Comparison of ENCODE assay signal across 20 cellular contexts in genomic region chr22:24232725-24233124, GRCh38. TPM values are rescaled to one million over a fixed set of nuclear protein-coding genes. Genes with fewer than 3 reads are reported as not detected.
DNase-seq lines count a peak whose midpoint lies in the region; ATAC-seq, FAIRE-seq and TF ChIP-seq lines count a peak whose summit lies in the region.
"Had no signal": no experiment of that assay in that cellular context is flagged by ENCODE, and none has a peak within 500 bp of the region (broad histone marks: within the 10 kb centered on the region; RNA-seq: fewer than 3 reads in every experiment).

No MANE protein-coding gene starts in this region.

- H4K12ac ChIP-seq in trophoblast cell (ENCODE audit: low read depth, low read length) = no peak overlapping the region

- no peak overlapping the region for H3K23ac ChIP-seq in trophoblast cell (ENCODE audit: low read length)

- H3K4me1 ChIP-seq in A549 (no peaks in the 10 kb centered on the region; the same call in 2 of the 3 replicates), kidney (ENCODE audit: control insufficient read depth in 1 of 2, insufficient read depth in 1 of 2, low read depth in 1 of 2, low read length in 2 of 2) (no peaks in the 10 kb centered on the region), trophoblast cell (ENCODE audit: control insufficient read depth in 1 of 2, insufficient read depth in 2 of 2, low read length in 2 of 2) (peaks cover 7 to 11% of the 10 kb centered on the region in 2 experiments)
- H3K4me1 ChIP-seq: BE2C, HAP-1 had no signal

- TF ChIP-seq EP300 in A549 (IDR thresholded peaks at IDR 0.05) = no peak

- H3K9me3 ChIP-seq in A549 = no peaks in the 10 kb centered on the region
- H3K9me3 ChIP-seq in kidney (ENCODE audit: control insufficient read depth in 1 of 2, low read length in 2 of 2) = no peaks in the 10 kb centered on the region
- H3K9me3 ChIP-seq in trophoblast cell (ENCODE audit: insufficient read depth, low read depth, low read length) = peaks cover 2% of the 10 kb centered on the region
- H3K9me3 ChIP-seq: BE2C, HAP-1 had no signal

- no peak overlapping the region for H3K14ac ChIP-seq in trophoblast cell (ENCODE audit: low read length)

- no peak overlapping the region for H3K27ac Mint-ChIP-seq in activated CD4-positive, alpha-beta T cell treated with anti-CD3 and anti-CD28 coated beads, Interleukin-2, amount 10 ng/mL, durations not matched to agents 24 days and 14 days
- H3K27ac Mint-ChIP-seq: CD4-positive, CD25-positive, alpha-beta regulatory T cell; CD8-positive, alpha-beta memory T cell had no signal

- H3K9ac ChIP-seq in kidney (ENCODE audit: low read length in 2 of 2) (no peak overlapping the region), trophoblast cell (ENCODE audit: low read length) (no peak overlapping the region)

- no peaks in the 10 kb centered on the region for H3K36me3 Mint-ChIP-seq in activated CD4-positive, alpha-beta T cell treated with anti-CD3 and anti-CD28 coated beads, Interleukin-2, amount 10 ng/mL, durations not matched to agents 24 days and 14 days (ENCODE audit: low read depth)
- H3K36me3 Mint-ChIP-seq: CD4-positive, CD25-positive, alpha-beta regulatory T cell; CD8-positive, alpha-beta memory T cell had no signal

- POLR2A ChIA-PET in A549 (lab: Yijun Ruan, JAX) = no interaction called here

- H3K27me3 ChIP-seq in H7 (ENCODE audit: control insufficient read depth, insufficient read depth, low read length) (no peaks in the 10 kb centered on the region), trophoblast cell (ENCODE audit: insufficient read depth, low read length) (no peaks in the 10 kb centered on the region)
- H3K27me3 ChIP-seq: BE2C had no signal

- WGBS in A549 (ENCODE audit: missing lambda C conversion rate) = no CpG with 5 or more reads among the region's 15 CpGs
- no CpG with 5 or more reads among the region's 15 CpGs for WGBS in trophoblast cell (ENCODE audit: extremely low coverage, insufficient coverage, insufficient read length)

- H3K4me2 ChIP-seq in A549 (no peak overlapping the region), trophoblast cell (ENCODE audit: low read length) (no peak overlapping the region)

- no peak for TF ChIP-seq POLR2A in A549 (IDR thresholded peaks at IDR 0.05; ENCODE audit: low read length)

- TF ChIP-seq RAD21 in A549 (conservative IDR thresholded peaks at IDR 0.05 in 1 of 2, IDR thresholded peaks at IDR 0.05 in 1 of 2) = no peak

- no peak overlapping the region for H2BK12ac ChIP-seq in trophoblast cell (ENCODE audit: low read length)

- no peaks in the 10 kb centered on the region for H3K79me1 ChIP-seq in trophoblast cell (ENCODE audit: low read length)

- H4K91ac ChIP-seq in trophoblast cell (ENCODE audit: low read depth, low read length) = peak overlapping the region; percentile 10

- TF ChIP-seq CTCF in A549 (IDR thresholded peaks at IDR 0.05) (no peak), kidney (IDR thresholded peaks at IDR 0.05; ENCODE audit: borderline replicate concordance, extremely low read depth, insufficient read depth) (no peak)

- H3K27me3 Mint-ChIP-seq in activated CD4-positive, alpha-beta T cell treated with anti-CD3 and anti-CD28 coated beads, Interleukin-2, amount 10 ng/mL, durations not matched to agents 24 days and 14 days = no peaks in the 10 kb centered on the region
- H3K27me3 Mint-ChIP-seq: CD4-positive, CD25-positive, alpha-beta regulatory T cell; CD8-positive, alpha-beta memory T cell had no signal

- DNase-seq in A549 (ENCODE audit: low read depth in 1 of 2, low spot score in 1 of 2) = no peak
- DNase-seq in H7 = peak; percentile 21
- peak; percentile 65 for DNase-seq in kidney
- no peak for DNase-seq in trophoblast cell
- no peak for DNase-seq in mucosa of gallbladder (ENCODE audit: low spot score)
- no peak for DNase-seq in activated CD4-positive, alpha-beta T cell treated with anti-CD3 and anti-CD28 coated beads, Interleukin-2, amount 10 ng/mL, durations not matched to agents 24 days and 14 days
- DNase-seq: ACHN; BE2C; C1 segment of cervical spinal cord; CD4-positive, CD25-positive, alpha-beta regulatory T cell; CD8-positive, alpha-beta memory T cell; COR-L47 had no signal

- intact Hi-C loops in kidney (cut with DNase I) = no loop called here
- intact Hi-C loops in activated CD4-positive, alpha-beta T cell treated with anti-CD3 and anti-CD28 coated beads, Interleukin-2, amount 10 ng/mL, durations not matched to agents 24 days and 14 days (cut with micrococcal nuclease) = no loop called here

- H4K8ac ChIP-seq in trophoblast cell (ENCODE audit: low read depth, low read length) = no peak overlapping the region

- H3K4ac ChIP-seq in trophoblast cell (ENCODE audit: low read depth, low read length) = no peak overlapping the region

- no peaks in the 10 kb centered on the region for H3K9me3 Mint-ChIP-seq in activated CD4-positive, alpha-beta T cell treated with anti-CD3 and anti-CD28 coated beads, Interleukin-2, amount 10 ng/mL, durations not matched to agents 24 days and 14 days
- H3K9me3 Mint-ChIP-seq: CD4-positive, CD25-positive, alpha-beta regulatory T cell; CD8-positive, alpha-beta memory T cell had no signal

- no peak for FAIRE-seq in A549 (lab: Jason Lieb, UNC)
- FAIRE-seq in kidney (lab: Jason Lieb, UNC) = no peak
- FAIRE-seq: D721Med, G401.6, GM12892, GM18507, H1 had no signal

- H3K4me3 Mint-ChIP-seq in activated CD4-positive, alpha-beta T cell treated with anti-CD3 and anti-CD28 coated beads, Interleukin-2, amount 10 ng/mL, durations not matched to agents 24 days and 14 days = no peak overlapping the region
- H3K4me3 Mint-ChIP-seq: CD4-positive, CD25-positive, alpha-beta regulatory T cell; CD8-positive, alpha-beta memory T cell had no signal

- H3K27ac ChIP-seq in A549 (peak overlapping the region; percentile 24 to 67; a peak in 3 of 6 replicates), kidney (ENCODE audit: low read depth in 2 of 2, low read length in 2 of 2) (no peak overlapping the region), trophoblast cell (ENCODE audit: low read depth, low read length) (no peak overlapping the region)

- H3K4me3 ChIP-seq in A549 (no peak overlapping the region), H7 (ENCODE audit: insufficient read depth, low read depth, low read length) (no peak overlapping the region), kidney (ENCODE audit: low read length in 2 of 2) (no peak overlapping the region), trophoblast cell (ENCODE audit: low read depth, low read length) (no peak overlapping the region)
- H3K4me3 ChIP-seq: HAP-1 had no signal

- H3K4me1 Mint-ChIP-seq in activated CD4-positive, alpha-beta T cell treated with anti-CD3 and anti-CD28 coated beads, Interleukin-2, amount 10 ng/mL, durations not matched to agents 24 days and 14 days = peaks cover 6% of the 10 kb centered on the region

- H3K36me3 ChIP-seq in H7 (replicated peaks; ENCODE audit: control insufficient read depth, insufficient read depth, low read length) (no peaks in the 10 kb centered on the region), kidney (ENCODE audit: control insufficient read depth in 1 of 2, insufficient read depth in 2 of 2, low read length in 2 of 2) (no peaks in the 10 kb centered on the region), trophoblast cell (ENCODE audit: control insufficient read depth in 1 of 2, insufficient read depth in 2 of 2, low read length in 2 of 2) (no peaks in the 10 kb centered on the region)
- H3K36me3 ChIP-seq: BE2C, HAP-1 had no signal

- no peaks in the 10 kb centered on the region for H3K79me2 ChIP-seq in trophoblast cell (ENCODE audit: control insufficient read depth, insufficient read depth, low read length, poor library complexity)

- H3K18ac ChIP-seq in trophoblast cell (ENCODE audit: low read length) = no peak overlapping the region

- no peak overlapping the region for H2BK5ac ChIP-seq in trophoblast cell (ENCODE audit: low read depth, low read length, poor library complexity)

- H2AFZ ChIP-seq in trophoblast cell (ENCODE audit: insufficient read depth, low read length, poor library complexity) = no peak overlapping the region

- no peak for ATAC-seq in A549
- no peak for ATAC-seq in GM21526 (IDR thresholded peaks at IDR 0.05; ENCODE audit: low FRiP score, unreplicated experiment)

- CTCF ChIA-PET in A549 (lab: Yijun Ruan, JAX) = interaction anchor here (1.0 to 3.5 kb wide), 4 partner anchors 14 to 76 kb away, joined by 3 to 27 read pairs (median 4); no protein-coding TSS in a partner anchor

- H2AK5ac ChIP-seq in trophoblast cell (ENCODE audit: low read length) = peak overlapping the region; percentile 4

- no peak overlapping the region for H2BK120ac ChIP-seq in trophoblast cell (ENCODE audit: insufficient read depth, low read length, poor library complexity)

RNA-seq across cellular contexts. Expression of gene GGT5, which starts 12.2 kb away (rescaled TPM):
- polyA plus RNA-seq in A549 (2011; rRNA removed) = 2.3 and 3.1 TPM in 2 replicates
- 0.90 and 1.2 TPM in 2 replicates for polyA plus RNA-seq in A549 (2012; cell fraction: cytosol; rRNA removed)
- polyA plus RNA-seq in A549 (2012; cell fraction: nucleus; rRNA removed) = 8.8 and 9.9 TPM in 2 replicates
- 2.2 to 3.3 TPM (median 2.5 TPM) in 3 replicates for polyA plus RNA-seq in A549 (2017; fragmentation: RNase III; extraction: RNeasy Plus Mini Kit Qiagen cat#74134 plus additional on column Dnase treatment)
- 1.9 and 4.9 TPM in 2 replicates for polyA minus RNA-seq in A549 (2011; rRNA and poly(A)+ RNA removed)
- 0.63 TPM in 1 of 2 replicates, not detected in the other for total RNA-seq in H7 (2014; rRNA removed; shearing (Covaris generic))
- 103 TPM for total RNA-seq in kidney
- 63.2 TPM for polyA plus RNA-seq in kidney (ENCODE audit: insufficient read depth, low read depth, low replicate concordance)
- polyA plus RNA-seq in trophoblast cell (2013) = 8.2 and 9.1 TPM in 2 replicates
- 21.8 TPM for total RNA-seq in mucosa of gallbladder
- 0.07 TPM in 1 of 2 replicates, not detected in the other for total RNA-seq in activated CD4-positive, alpha-beta T cell treated with anti-CD3 and anti-CD28 coated beads, Interleukin-2, amount 10 ng/mL, durations not matched to agents 24 days and 14 days
- total RNA-seq: A172; CD4-positive, CD25-positive, alpha-beta regulatory T cell; CD8-positive, alpha-beta memory T cell; H1 had no signal
- polyA plus RNA-seq: CD4-positive, CD25-positive, alpha-beta regulatory T cell; CD8-positive, alpha-beta memory T cell had no signal

RNA-seq across cellular contexts. Expression of gene SPECC1L, which starts 37.9 kb away (rescaled TPM):
- 22.4 and 25.2 TPM in 2 replicates for polyA plus RNA-seq in A549 (2011; rRNA removed)
- 8.8 and 9.6 TPM in 2 replicates for polyA plus RNA-seq in A549 (2012; cell fraction: cytosol; rRNA removed)
- polyA plus RNA-seq in A549 (2012; cell fraction: nucleus; rRNA removed) = 15.3 and 21.1 TPM in 2 replicates
- 14.8 to 15.4 TPM (median 15.2 TPM) in 3 replicates for polyA plus RNA-seq in A549 (2017; fragmentation: RNase III; extraction: RNeasy Plus Mini Kit Qiagen cat#74134 plus additional on column Dnase treatment)
- polyA minus RNA-seq in A549 (2011; rRNA and poly(A)+ RNA removed) = 25.9 and 27.2 TPM in 2 replicates
- 23.0 and 27.2 TPM in 2 replicates for total RNA-seq in H7 (2014; rRNA removed; shearing (Covaris generic))
- total RNA-seq in kidney = 65.8 TPM
- polyA plus RNA-seq in kidney (ENCODE audit: insufficient read depth, low read depth, low replicate concordance) = 11.1 TPM
- polyA plus RNA-seq in trophoblast cell (2013) = 28.4 and 30.4 TPM in 2 replicates
- 65.7 TPM for total RNA-seq in mucosa of gallbladder
- 37.2 and 41.9 TPM in 2 replicates for total RNA-seq in activated CD4-positive, alpha-beta T cell treated with anti-CD3 and anti-CD28 coated beads, Interleukin-2, amount 10 ng/mL, durations not matched to agents 24 days and 14 days

RNA-seq across cellular contexts. Expression of gene SUSD2, which starts 51.4 kb away (rescaled TPM):
- polyA plus RNA-seq in A549 (2011; rRNA removed) (12.4 and 12.7 TPM in 2 replicates), A549 (2017; fragmentation: RNase III; extraction: RNeasy Plus Mini Kit Qiagen cat#74134 plus additional on column Dnase treatment) (51.4 to 60.9 TPM (median 51.9 TPM) in 3 replicates), kidney (ENCODE audit: insufficient read depth, low read depth, low replicate concordance) (25.2 TPM)
- polyA plus RNA-seq in A549 (2012; cell fraction: cytosol; rRNA removed) = 12.0 and 14.3 TPM in 2 replicates
- 49.1 and 70.7 TPM in 2 replicates for polyA plus RNA-seq in A549 (2012; cell fraction: nucleus; rRNA removed)
- 9.4 and 12.1 TPM in 2 replicates for polyA minus RNA-seq in A549 (2011; rRNA and poly(A)+ RNA removed)
- total RNA-seq in H7 (2014; rRNA removed; shearing (Covaris generic)) = 0.83 and 1.3 TPM in 2 replicates
- total RNA-seq in kidney (14.8 TPM), mucosa of gallbladder (2.0 TPM)
- 36.0 and 40.8 TPM in 2 replicates for polyA plus RNA-seq in trophoblast cell (2013)
- total RNA-seq in activated CD4-positive, alpha-beta T cell treated with anti-CD3 and anti-CD28 coated beads, Interleukin-2, amount 10 ng/mL, durations not matched to agents 24 days and 14 days = 0.75 and 0.78 TPM in 2 replicates
- polyA plus RNA-seq: CD8-positive, alpha-beta memory T cell had no signal

Comparison
In these comparisons a context has a peak if more than half of its experiments do, and no peak if none do; other contexts are left out.
1. DNase-seq: peak in H7 (single experiment) and kidney (single experiment); none in A549 (0 of 2), trophoblast cell (0 of 2), mucosa of gallbladder (single experiment) and activated CD4-positive, alpha-beta T cell treated with anti-CD3 and anti-CD28 coated beads, Interleukin-2, amount 10 ng/mL, durations not matched to agents 24 days and 14 days (single experiment).
2. H3K27ac ChIP-seq: peak in A549 (2 of 2); none in kidney (0 of 2) and trophoblast cell (single experiment).
3. RNA of gene GGT5, which starts 12.2 kb away (total RNA-seq): 103 TPM in kidney (single experiment) and 21.8 TPM in mucosa of gallbladder (single experiment); 0.07 TPM in activated CD4-positive, alpha-beta T cell treated with anti-CD3 and anti-CD28 coated beads, Interleukin-2, amount 10 ng/mL, durations not matched to agents 24 days and 14 days and 0.63 TPM in H7; every median in the first group is over 10 times any median in the second.